1 cellular context compared by ENCODE assay signal in the genomic region with DNA sequence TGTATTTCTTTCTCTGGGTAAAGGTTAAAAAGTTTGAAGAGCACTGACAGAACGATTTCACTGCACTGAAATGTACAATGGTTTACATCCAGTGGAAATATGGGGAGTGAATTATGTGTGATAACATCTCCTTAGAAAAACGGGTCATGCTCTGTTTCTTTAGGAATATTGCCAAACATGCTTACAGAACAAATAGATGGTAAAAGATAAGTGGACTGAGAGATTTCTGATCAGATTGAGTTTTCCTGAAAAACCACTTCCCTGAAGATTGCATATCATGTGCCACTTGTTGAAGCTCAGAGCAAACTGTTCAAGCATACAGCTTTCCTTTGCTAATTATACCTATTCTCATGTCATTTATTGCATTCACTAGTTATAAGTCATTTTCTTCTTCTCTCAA.
TF ChIP-seq lines count a peak whose summit lies in the region.

No MANE protein-coding gene starts in this region.

TF ChIP-seq in SK-N-SH, 30 proteins besides CTCF, POLR2A, EP300 and RAD21 (continued from another document):
- TF ChIP-seq, protein P1, sequence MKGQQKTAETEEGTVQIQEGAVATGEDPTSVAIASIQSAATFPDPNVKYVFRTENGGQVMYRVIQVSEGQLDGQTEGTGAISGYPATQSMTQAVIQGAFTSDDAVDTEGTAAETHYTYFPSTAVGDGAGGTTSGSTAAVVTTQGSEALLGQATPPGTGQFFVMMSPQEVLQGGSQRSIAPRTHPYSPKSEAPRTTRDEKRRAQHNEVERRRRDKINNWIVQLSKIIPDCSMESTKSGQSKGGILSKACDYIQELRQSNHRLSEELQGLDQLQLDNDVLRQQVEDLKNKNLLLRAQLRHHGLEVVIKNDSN (IDR thresholded peaks at IDR 0.05; ENCODE audit: borderline replicate concordance, low read depth) = no peak
- TF ChIP-seq CHD2 (IDR thresholded peaks at IDR 0.05; ENCODE audit: low read length, partially characterized antibody) = no peak
- TF ChIP-seq JUND (IDR thresholded peaks at IDR 0.05) = 0 out of 2 replicates have a peak, but pooled peaks have one; percentile 20
- no peak for TF ChIP-seq FOXM1 (IDR thresholded peaks at IDR 0.05; ENCODE audit: low read depth)
- TF ChIP-seq, protein P2, sequence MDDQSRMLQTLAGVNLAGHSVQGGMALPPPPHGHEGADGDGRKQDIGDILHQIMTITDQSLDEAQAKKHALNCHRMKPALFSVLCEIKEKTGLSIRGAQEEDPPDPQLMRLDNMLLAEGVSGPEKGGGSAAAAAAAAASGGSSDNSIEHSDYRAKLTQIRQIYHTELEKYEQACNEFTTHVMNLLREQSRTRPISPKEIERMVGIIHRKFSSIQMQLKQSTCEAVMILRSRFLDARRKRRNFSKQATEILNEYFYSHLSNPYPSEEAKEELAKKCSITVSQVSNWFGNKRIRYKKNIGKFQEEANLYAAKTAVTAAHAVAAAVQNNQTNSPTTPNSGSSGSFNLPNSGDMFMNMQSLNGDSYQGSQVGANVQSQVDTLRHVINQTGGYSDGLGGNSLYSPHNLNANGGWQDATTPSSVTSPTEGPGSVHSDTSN (IDR thresholded peaks at IDR 0.05) = peak; percentile 16; the same call in 1 of the 2 replicates
- no peak for TF ChIP-seq TEAD4 (IDR thresholded peaks at IDR 0.05; ENCODE audit: borderline replicate concordance, insufficient read depth)
- TF ChIP-seq, protein P3, sequence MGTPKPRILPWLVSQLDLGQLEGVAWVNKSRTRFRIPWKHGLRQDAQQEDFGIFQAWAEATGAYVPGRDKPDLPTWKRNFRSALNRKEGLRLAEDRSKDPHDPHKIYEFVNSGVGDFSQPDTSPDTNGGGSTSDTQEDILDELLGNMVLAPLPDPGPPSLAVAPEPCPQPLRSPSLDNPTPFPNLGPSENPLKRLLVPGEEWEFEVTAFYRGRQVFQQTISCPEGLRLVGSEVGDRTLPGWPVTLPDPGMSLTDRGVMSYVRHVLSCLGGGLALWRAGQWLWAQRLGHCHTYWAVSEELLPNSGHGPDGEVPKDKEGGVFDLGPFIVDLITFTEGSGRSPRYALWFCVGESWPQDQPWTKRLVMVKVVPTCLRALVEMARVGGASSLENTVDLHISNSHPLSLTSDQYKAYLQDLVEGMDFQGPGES (IDR thresholded peaks at IDR 0.05; ENCODE audit: low read depth, low read length) = no peak
- no peak for TF ChIP-seq GABPA (IDR thresholded peaks at IDR 0.05; ENCODE audit: low read depth)
- TF ChIP-seq, protein P4, sequence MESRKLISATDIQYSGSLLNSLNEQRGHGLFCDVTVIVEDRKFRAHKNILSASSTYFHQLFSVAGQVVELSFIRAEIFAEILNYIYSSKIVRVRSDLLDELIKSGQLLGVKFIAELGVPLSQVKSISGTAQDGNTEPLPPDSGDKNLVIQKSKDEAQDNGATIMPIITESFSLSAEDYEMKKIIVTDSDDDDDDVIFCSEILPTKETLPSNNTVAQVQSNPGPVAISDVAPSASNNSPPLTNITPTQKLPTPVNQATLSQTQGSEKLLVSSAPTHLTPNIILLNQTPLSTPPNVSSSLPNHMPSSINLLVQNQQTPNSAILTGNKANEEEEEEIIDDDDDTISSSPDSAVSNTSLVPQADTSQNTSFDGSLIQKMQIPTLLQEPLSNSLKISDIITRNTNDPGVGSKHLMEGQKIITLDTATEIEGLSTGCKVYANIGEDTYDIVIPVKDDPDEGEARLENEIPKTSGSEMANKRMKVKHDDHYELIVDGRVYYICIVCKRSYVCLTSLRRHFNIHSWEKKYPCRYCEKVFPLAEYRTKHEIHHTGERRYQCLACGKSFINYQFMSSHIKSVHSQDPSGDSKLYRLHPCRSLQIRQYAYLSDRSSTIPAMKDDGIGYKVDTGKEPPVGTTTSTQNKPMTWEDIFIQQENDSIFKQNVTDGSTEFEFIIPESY (IDR thresholded peaks at IDR 0.05; ENCODE audit: borderline replicate concordance, low read depth) = no peak
- TF ChIP-seq EZH2phosphoT487 (IDR thresholded peaks at IDR 0.05; ENCODE audit: borderline replicate concordance, low read depth) = no peak
- TF ChIP-seq GATA2 (CRISPR knock-in tag; IDR thresholded peaks at IDR 0.05) = no peak
- no peak for TF ChIP-seq NRF1 (IDR thresholded peaks at IDR 0.05; ENCODE audit: low read depth, low read length)
- TF ChIP-seq FOXJ3 (CRISPR knock-in tag; IDR thresholded peaks at IDR 0.05) = no peak
- TF ChIP-seq, protein P5, sequence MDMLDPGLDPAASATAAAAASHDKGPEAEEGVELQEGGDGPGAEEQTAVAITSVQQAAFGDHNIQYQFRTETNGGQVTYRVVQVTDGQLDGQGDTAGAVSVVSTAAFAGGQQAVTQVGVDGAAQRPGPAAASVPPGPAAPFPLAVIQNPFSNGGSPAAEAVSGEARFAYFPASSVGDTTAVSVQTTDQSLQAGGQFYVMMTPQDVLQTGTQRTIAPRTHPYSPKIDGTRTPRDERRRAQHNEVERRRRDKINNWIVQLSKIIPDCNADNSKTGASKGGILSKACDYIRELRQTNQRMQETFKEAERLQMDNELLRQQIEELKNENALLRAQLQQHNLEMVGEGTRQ (IDR thresholded peaks at IDR 0.05; ENCODE audit: borderline replicate concordance, low read depth, low read length) = no peak
